ENCODE assay signal across 1 cellular context in the genomic region with DNA sequence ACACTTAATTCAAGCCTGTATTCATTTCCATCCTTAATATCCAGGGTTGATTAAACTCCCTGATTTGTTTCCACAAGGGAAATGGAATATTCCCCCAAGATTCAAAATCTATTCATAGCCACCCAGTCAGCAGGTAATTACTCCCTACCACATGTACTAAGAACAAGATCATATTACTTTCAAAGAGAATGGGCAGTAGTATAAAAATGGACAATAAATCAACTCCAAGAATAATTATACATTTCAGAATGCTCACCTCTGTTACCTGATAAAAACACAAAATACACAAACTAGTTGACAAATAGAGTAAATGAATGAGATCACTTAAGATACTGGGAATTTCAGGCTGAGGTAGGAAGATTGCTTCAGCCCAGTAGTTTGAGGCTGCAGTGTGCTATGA.
A peak's percentile ranks its signal among the peaks of the same experiment; 100 is the strongest.
TF ChIP-seq lines count a peak whose summit lies in the region.

No MANE protein-coding gene starts in this region.

TF ChIP-seq in HEK293, 187 proteins besides CTCF, POLR2A, EP300 and RAD21 (continued from another document):
- TF ChIP-seq, protein P1, sequence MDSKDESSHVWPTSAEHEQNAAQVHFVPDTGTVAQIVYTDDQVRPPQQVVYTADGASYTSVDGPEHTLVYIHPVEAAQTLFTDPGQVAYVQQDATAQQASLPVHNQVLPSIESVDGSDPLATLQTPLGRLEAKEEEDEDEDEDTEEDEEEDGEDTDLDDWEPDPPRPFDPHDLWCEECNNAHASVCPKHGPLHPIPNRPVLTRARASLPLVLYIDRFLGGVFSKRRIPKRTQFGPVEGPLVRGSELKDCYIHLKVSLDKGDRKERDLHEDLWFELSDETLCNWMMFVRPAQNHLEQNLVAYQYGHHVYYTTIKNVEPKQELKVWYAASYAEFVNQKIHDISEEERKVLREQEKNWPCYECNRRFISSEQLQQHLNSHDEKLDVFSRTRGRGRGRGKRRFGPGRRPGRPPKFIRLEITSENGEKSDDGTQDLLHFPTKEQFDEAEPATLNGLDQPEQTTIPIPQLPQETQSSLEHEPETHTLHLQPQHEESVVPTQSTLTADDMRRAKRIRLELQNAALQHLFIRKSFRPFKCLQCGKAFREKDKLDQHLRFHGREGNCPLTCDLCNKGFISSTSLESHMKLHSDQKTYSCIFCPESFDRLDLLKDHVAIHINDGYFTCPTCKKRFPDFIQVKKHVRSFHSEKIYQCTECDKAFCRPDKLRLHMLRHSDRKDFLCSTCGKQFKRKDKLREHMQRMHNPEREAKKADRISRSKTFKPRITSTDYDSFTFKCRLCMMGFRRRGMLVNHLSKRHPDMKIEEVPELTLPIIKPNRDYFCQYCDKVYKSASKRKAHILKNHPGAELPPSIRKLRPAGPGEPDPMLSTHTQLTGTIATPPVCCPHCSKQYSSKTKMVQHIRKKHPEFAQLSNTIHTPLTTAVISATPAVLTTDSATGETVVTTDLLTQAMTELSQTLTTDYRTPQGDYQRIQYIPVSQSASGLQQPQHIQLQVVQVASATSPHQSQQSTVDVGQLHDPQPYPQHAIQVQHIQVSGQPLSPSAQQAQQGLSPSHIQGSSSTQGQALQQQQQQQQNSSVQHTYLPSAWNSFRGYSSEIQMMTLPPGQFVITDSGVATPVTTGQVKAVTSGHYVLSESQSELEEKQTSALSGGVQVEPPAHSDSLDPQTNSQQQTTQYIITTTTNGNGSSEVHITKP (tag by site-specific recombination; IDR thresholded peaks at IDR 0.05): peak; percentile 50
TF ChIP-seq in HEK293: peak in this region for 7.
